Comparison of ENCODE assay signal across 1 cellular context in genomic region chr3:81743096-81744025, GRCh38.
TF ChIP-seq lines count a peak whose summit lies in the region.

No MANE protein-coding gene starts in this region.

TF ChIP-seq in K562, 482 proteins besides CTCF, POLR2A, EP300 and RAD21 (continued from another document and continues in another):
- TF ChIP-seq ZNF124 (CRISPR knock-in tag; IDR thresholded peaks at IDR 0.05) (no peak), STAG1 (CRISPR knock-in tag; IDR thresholded peaks at IDR 0.05; ENCODE audit: borderline replicate concordance) (no peak), JUNB (CRISPR knock-in tag; conservative IDR thresholded peaks at IDR 0.05) (0 out of 2 replicates have a peak, but pooled peaks have one; percentile 28), HMG20A (CRISPR knock-in tag; conservative IDR thresholded peaks at IDR 0.05) (no peak), NR4A1 (CRISPR knock-in tag; IDR thresholded peaks at IDR 0.05) (no peak), NR4A1 (tag; IDR thresholded peaks at IDR 0.05) (no peak), SAFB (IDR thresholded peaks at IDR 0.05; ENCODE audit: borderline replicate concordance, low read depth, low read length) (no peak), CBFA2T3 (IDR thresholded peaks at IDR 0.05) (peak; percentile 88), ZNF146 (CRISPR knock-in tag; IDR thresholded peaks at IDR 0.05; ENCODE audit: unreplicated experiment) (no peak), ILK (tag; IDR thresholded peaks at IDR 0.05; ENCODE audit: borderline replicate concordance, low read depth) (no peak), FIP1L1 (IDR thresholded peaks at IDR 0.05; ENCODE audit: low read depth, low read length, poor library complexity, severe bottlenecking) (no peak), CREB3L1 (IDR thresholded peaks at IDR 0.05; ENCODE audit: borderline replicate concordance, low read depth) (peak; percentile 72; the same call in 1 of the 2 replicates), ESRRA (IDR thresholded peaks at IDR 0.05; ENCODE audit: borderline replicate concordance, low read depth) (no peak), USF1 (CRISPR knock-in tag; IDR thresholded peaks at IDR 0.05) (no peak), RBM25 (IDR thresholded peaks at IDR 0.05; ENCODE audit: low read depth, low read length, severe bottlenecking) (no peak), ZNF140 (CRISPR knock-in tag; IDR thresholded peaks at IDR 0.05) (no peak), TAF1 (IDR thresholded peaks at IDR 0.05; ENCODE audit: control insufficient read depth, extremely low read depth, insufficient read depth, low read length, severe bottlenecking) (no peak), HMG20B (CRISPR knock-in tag; IDR thresholded peaks at IDR 0.05) (no peak), HNRNPLL (IDR thresholded peaks at IDR 0.05; ENCODE audit: low read depth, low read length, poor library complexity, severe bottlenecking) (no peak), RHOXF2B (CRISPR knock-in tag; conservative IDR thresholded peaks at IDR 0.05) (no peak), ELF4 (CRISPR knock-in tag; IDR thresholded peaks at IDR 0.05) (no peak), HNRNPH1 (optimal IDR thresholded peaks at IDR 0.05; ENCODE audit: low read depth, low read length) (no peak), ATF1 (CRISPR knock-in tag; IDR thresholded peaks at IDR 0.05) (no peak), ATF1 (tag; IDR thresholded peaks at IDR 0.05) (no peak), ETV1 (tag; conservative IDR thresholded peaks at IDR 0.05; ENCODE audit: low read depth) (no peak), ZFP36 (IDR thresholded peaks at IDR 0.05; ENCODE audit: low read depth, low read length, partially characterized antibody) (no peak), RBM34 (IDR thresholded peaks at IDR 0.05; ENCODE audit: borderline replicate concordance, insufficient read depth, low read length) (no peak), ZBED1 (IDR thresholded peaks at IDR 0.05) (no peak), THRAP3 (IDR thresholded peaks at IDR 0.05; ENCODE audit: borderline replicate concordance) (no peak), ZNF507 (tag; conservative IDR thresholded peaks at IDR 0.05) (no peak), NFIC (IDR thresholded peaks at IDR 0.05) (peak; percentile 95), ZNF511 (CRISPR knock-in tag; IDR thresholded peaks at IDR 0.05) (no peak), LEF1 (IDR thresholded peaks at IDR 0.05) (peak; percentile 82), TFAP4 (CRISPR knock-in tag; IDR thresholded peaks at IDR 0.05; ENCODE audit: borderline replicate concordance) (peak; percentile 85), SMARCA4 (IDR thresholded peaks at IDR 0.05) (peak; percentile 93), SPI1 (IDR thresholded peaks at IDR 0.05; ENCODE audit: borderline replicate concordance, low read depth, low read length) (no peak), DPF2 (IDR thresholded peaks at IDR 0.05) (peak; percentile 95), MGA (IDR thresholded peaks at IDR 0.05) (no peak)
- TF ChIP-seq, protein P1, sequence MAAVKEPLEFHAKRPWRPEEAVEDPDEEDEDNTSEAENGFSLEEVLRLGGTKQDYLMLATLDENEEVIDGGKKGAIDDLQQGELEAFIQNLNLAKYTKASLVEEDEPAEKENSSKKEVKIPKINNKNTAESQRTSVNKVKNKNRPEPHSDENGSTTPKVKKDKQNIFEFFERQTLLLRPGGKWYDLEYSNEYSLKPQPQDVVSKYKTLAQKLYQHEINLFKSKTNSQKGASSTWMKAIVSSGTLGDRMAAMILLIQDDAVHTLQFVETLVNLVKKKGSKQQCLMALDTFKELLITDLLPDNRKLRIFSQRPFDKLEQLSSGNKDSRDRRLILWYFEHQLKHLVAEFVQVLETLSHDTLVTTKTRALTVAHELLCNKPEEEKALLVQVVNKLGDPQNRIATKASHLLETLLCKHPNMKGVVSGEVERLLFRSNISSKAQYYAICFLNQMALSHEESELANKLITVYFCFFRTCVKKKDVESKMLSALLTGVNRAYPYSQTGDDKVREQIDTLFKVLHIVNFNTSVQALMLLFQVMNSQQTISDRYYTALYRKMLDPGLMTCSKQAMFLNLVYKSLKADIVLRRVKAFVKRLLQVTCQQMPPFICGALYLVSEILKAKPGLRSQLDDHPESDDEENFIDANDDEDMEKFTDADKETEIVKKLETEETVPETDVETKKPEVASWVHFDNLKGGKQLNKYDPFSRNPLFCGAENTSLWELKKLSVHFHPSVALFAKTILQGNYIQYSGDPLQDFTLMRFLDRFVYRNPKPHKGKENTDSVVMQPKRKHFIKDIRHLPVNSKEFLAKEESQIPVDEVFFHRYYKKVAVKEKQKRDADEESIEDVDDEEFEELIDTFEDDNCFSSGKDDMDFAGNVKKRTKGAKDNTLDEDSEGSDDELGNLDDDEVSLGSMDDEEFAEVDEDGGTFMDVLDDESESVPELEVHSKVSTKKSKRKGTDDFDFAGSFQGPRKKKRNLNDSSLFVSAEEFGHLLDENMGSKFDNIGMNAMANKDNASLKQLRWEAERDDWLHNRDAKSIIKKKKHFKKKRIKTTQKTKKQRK (IDR thresholded peaks at IDR 0.05; ENCODE audit: borderline replicate concordance, low read depth, low read length), result no peak
- TF ChIP-seq, protein P2, sequence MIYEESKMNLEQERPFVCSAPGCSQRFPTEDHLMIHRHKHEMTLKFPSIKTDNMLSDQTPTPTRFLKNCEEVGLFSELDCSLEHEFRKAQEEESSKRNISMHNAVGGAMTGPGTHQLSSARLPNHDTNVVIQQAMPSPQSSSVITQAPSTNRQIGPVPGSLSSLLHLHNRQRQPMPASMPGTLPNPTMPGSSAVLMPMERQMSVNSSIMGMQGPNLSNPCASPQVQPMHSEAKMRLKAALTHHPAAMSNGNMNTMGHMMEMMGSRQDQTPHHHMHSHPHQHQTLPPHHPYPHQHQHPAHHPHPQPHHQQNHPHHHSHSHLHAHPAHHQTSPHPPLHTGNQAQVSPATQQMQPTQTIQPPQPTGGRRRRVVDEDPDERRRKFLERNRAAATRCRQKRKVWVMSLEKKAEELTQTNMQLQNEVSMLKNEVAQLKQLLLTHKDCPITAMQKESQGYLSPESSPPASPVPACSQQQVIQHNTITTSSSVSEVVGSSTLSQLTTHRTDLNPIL (CRISPR knock-in tag; IDR thresholded peaks at IDR 0.05), result no peak
- TF ChIP-seq, protein P3, sequence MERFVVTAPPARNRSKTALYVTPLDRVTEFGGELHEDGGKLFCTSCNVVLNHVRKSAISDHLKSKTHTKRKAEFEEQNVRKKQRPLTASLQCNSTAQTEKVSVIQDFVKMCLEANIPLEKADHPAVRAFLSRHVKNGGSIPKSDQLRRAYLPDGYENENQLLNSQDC (CRISPR knock-in tag; IDR thresholded peaks at IDR 0.05), result no peak
- TF ChIP-seq, protein P4, sequence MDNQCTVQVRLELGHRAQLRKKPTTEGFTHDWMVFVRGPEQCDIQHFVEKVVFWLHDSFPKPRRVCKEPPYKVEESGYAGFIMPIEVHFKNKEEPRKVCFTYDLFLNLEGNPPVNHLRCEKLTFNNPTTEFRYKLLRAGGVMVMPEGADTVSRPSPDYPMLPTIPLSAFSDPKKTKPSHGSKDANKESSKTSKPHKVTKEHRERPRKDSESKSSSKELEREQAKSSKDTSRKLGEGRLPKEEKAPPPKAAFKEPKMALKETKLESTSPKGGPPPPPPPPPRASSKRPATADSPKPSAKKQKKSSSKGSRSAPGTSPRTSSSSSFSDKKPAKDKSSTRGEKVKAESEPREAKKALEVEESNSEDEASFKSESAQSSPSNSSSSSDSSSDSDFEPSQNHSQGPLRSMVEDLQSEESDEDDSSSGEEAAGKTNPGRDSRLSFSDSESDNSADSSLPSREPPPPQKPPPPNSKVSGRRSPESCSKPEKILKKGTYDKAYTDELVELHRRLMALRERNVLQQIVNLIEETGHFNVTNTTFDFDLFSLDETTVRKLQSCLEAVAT (IDR thresholded peaks at IDR 0.05), result no peak
